In the genomic region with DNA sequence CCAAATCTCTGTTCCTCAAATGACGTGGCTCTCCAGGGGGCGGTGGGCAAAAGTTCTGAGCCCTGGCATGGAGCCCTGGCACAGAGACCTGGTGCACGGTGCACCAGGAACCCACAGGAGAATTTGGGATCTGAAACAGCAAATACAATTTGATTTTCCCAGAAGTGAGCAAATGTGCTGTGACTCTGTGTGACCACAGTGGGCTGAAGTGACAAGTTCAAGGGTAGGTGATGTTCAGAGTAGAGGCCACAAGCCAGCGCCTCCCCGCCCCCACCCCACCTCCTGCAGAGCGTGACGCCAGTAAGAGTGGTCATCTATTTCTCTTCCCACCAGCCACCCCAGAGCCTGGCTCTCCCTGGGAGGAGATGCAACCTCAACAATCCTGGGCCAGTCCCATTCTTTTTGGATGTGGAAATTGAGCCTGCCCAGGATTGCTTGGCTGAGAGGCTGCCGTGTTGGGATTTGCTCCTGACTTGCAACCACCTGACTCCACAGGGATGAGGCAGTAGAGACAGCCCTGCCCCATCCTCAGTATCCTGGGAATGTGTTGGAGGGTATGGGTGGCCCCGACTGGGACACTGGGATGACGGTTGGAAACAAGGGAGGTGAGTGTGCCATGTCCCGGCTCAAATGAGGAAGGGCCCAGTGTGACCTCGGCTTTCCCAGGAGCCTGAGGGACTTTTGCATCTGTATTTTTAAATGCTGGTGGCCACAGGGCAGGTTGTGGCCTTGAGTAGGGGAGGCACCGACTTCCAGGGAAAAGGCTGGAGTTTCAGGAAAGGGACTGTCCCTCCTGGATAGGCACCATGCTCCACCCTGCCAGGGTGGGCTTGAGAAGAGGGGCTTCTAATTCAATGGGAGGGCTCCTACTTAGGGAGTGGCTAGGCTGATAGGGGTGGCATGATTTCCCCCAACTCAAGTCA, we compare ENCODE assay signal across 15 cellular contexts. TPM values are rescaled to one million over a fixed set of nuclear protein-coding genes. Genes with fewer than 3 reads are reported as not detected.
DNase-seq lines count a peak whose midpoint lies in the region; ATAC-seq, FAIRE-seq and TF ChIP-seq lines count a peak whose summit lies in the region.
"Had no signal": no experiment of that assay in that cellular context is flagged by ENCODE, and none has a peak within 500 bp of the region (broad histone marks: within the 10 kb centered on the region; RNA-seq: fewer than 3 reads in every experiment).

No MANE protein-coding gene starts in this region.

- POLR2A ChIA-PET in K562 (lab: Yijun Ruan, JAX) = interaction anchor here (0.6 to 0.8 kb wide), 3 partner anchors 14 to 419 kb away, joined by 3 read pairs; no protein-coding TSS in a partner anchor

- no peaks in the 10 kb centered on the region for H3K27me3 ChIP-seq in GM23338 (ENCODE audit: insufficient read depth)
- no peaks in the 10 kb centered on the region for H3K27me3 ChIP-seq in K562 (ENCODE audit: control insufficient read depth in 2 of 2, insufficient read depth in 2 of 2, low read length in 2 of 2)
- peaks cover 0 to 21% (median 0%) of the 10 kb centered on the region in 3 experiments for H3K27me3 ChIP-seq in neuronal stem cell (ENCODE audit: control insufficient read depth in 3 of 3, insufficient read depth in 3 of 3, low read depth in 1 of 3, low read length in 3 of 3)
- no peaks in the 10 kb centered on the region for H3K27me3 ChIP-seq in lower lobe of right lung (ENCODE audit: low read depth)
- no peaks in the 10 kb centered on the region for H3K27me3 ChIP-seq in heart right ventricle
- H3K27me3 ChIP-seq: uterus had no signal

- CTCF ChIA-PET in K562 (lab: Yijun Ruan, JAX; ENCODE audit: low intra/inter-chr PET ratio) = no interaction called here

- no peak overlapping the region for H3K14ac ChIP-seq in neuronal stem cell (ENCODE audit: low read length)

- no peak for TF ChIP-seq RAD21 in K562 (CRISPR knock-in tag; conservative IDR thresholded peaks at IDR 0.05 in 1 of 2, IDR thresholded peaks at IDR 0.05 in 1 of 2)

- H2BK5ac ChIP-seq in neuronal stem cell (ENCODE audit: low read length) = no peak overlapping the region

- H3K9me1 ChIP-seq in K562 (ENCODE audit: control insufficient read depth, insufficient read depth, low read length) = no peaks in the 10 kb centered on the region

- H3K4me3 ChIP-seq in AG10803 (ENCODE audit: low read length) = no peak overlapping the region
- no peak overlapping the region for H3K4me3 ChIP-seq in GM23338
- H3K4me3 ChIP-seq in K562 = no peak overlapping the region
- no peak overlapping the region for H3K4me3 ChIP-seq in neuronal stem cell (ENCODE audit: low read length in 2 of 2)
- no peak overlapping the region for H3K4me3 ChIP-seq in lower lobe of right lung
- H3K4me3 ChIP-seq in heart right ventricle = no peak overlapping the region
- H3K4me3 ChIP-seq: uterus had no signal

- H3K27ac ChIP-seq in GM23338 (ENCODE audit: low read depth) (no peak overlapping the region), K562 (ENCODE audit: extremely low read depth, low read depth, low read length) (no peak overlapping the region), neuronal stem cell (replicated peaks; ENCODE audit: low read length) (no peak overlapping the region), lower lobe of right lung (no peak overlapping the region), heart right ventricle (peak overlapping the region in 1 of 10 donors; percentile 73)
- H3K27ac ChIP-seq: uterus had no signal

- intact Hi-C loops in K562 (cut with micrococcal nuclease) (no loop called here), lower lobe of right lung (cut with DNase I) (no loop called here), heart right ventricle (cut with DNase I) (no loop called here)

- no peak overlapping the region for H3K27ac Mint-ChIP-seq in GM23338

- H4K91ac ChIP-seq in neuronal stem cell (ENCODE audit: low read depth, low read length, poor library complexity) = no peak overlapping the region

- no peak overlapping the region for H2BK12ac ChIP-seq in neuronal stem cell (ENCODE audit: low read length)

- no peaks in the 10 kb centered on the region for H3K79me1 ChIP-seq in neuronal stem cell (ENCODE audit: low read depth, low read length)

- no peak for TF ChIP-seq POLR2A in K562 (conservative IDR thresholded peaks at IDR 0.05)

- H2AK5ac ChIP-seq in neuronal stem cell (ENCODE audit: low read depth, low read length) = no peak overlapping the region

- H4K20me1 ChIP-seq in GM23338 (replicated peaks; ENCODE audit: insufficient read depth) (no peaks in the 10 kb centered on the region), K562 (replicated peaks; ENCODE audit: control insufficient read depth, insufficient read depth, low read length) (no peaks in the 10 kb centered on the region)

- H4K8ac ChIP-seq in neuronal stem cell (ENCODE audit: low read depth, low read length) = no peak overlapping the region

- TF ChIP-seq EP300 in K562 (IDR thresholded peaks at IDR 0.05; ENCODE audit: low read length) = no peak

- peaks cover 12% of the 10 kb centered on the region for H3K4me1 Mint-ChIP-seq in GM23338

- no peaks in the 10 kb centered on the region for H3K9me3 Mint-ChIP-seq in GM23338
- H3K9me3 Mint-ChIP-seq: CD4-positive, CD25-positive, alpha-beta regulatory T cell had no signal

- no peak for FAIRE-seq in K562 (lab: Jason Lieb, UNC)
- FAIRE-seq: endometrium had no signal

- H3K23ac ChIP-seq in neuronal stem cell (ENCODE audit: low read depth, low read length, poor library complexity) = no peak overlapping the region

- no peaks in the 10 kb centered on the region for H3F3A ChIP-seq in GM23338 (replicated peaks; ENCODE audit: low read depth)

- H3K9ac ChIP-seq in K562 (ENCODE audit: insufficient read depth in 1 of 2, low read depth in 2 of 2, low read length in 2 of 2) (0 out of 4 replicates have a peak overlapping the region, but pooled peaks of 1 of the 2 experiments have one; percentile 33), neuronal stem cell (ENCODE audit: low read depth, low read length, poor library complexity) (no peak overlapping the region)

- no peak overlapping the region for H3K4me2 ChIP-seq in GM23338
- no peak overlapping the region for H3K4me2 ChIP-seq in K562 (ENCODE audit: insufficient read depth, low read length)
- H3K4me2 ChIP-seq in neuronal stem cell (ENCODE audit: insufficient read depth, low read length, poor library complexity, severe bottlenecking) = no peak overlapping the region

- H3K18ac ChIP-seq in neuronal stem cell (ENCODE audit: low read length) = peak overlapping the region; percentile 6

- H2AFZ ChIP-seq in GM23338 = no peak overlapping the region
- no peak overlapping the region for H2AFZ ChIP-seq in K562 (ENCODE audit: low read depth, low read length)
- H2AFZ ChIP-seq in neuronal stem cell (ENCODE audit: low read length) = no peak overlapping the region

- H2BK120ac ChIP-seq in neuronal stem cell (ENCODE audit: low read depth, low read length) = no peak overlapping the region

- H3K9me2 ChIP-seq in GM23338 (ENCODE audit: insufficient read depth) = no peaks in the 10 kb centered on the region

- 36% methylated on average over 13 of the region's 13 CpGs for WGBS in K562 (ENCODE audit: insufficient coverage, low coverage, missing lambda C conversion rate)
- WGBS in neuronal stem cell (ENCODE audit: extremely low coverage in 2 of 2, insufficient read length in 2 of 2, insufficient replicate concordance in 1 of 2), 2 donors = no CpG with 5 or more reads among the region's 13 CpGs
- WGBS in heart right ventricle, 2 donors = 61 to 66% methylated on average over 13 of the region's 13 CpGs

- BruUV-seq in K562 (replicated peaks; lab: Mats Ljungman, UMichigan) = no TSS peak

- H3K9me3 ChIP-seq in K562 (replicated peaks; ENCODE audit: control insufficient read depth, insufficient read depth, low read depth, low read length) (no peaks in the 10 kb centered on the region), neuronal stem cell (replicated peaks in 1 of 2; ENCODE audit: control insufficient read depth in 2 of 2, insufficient read depth in 1 of 2, low read depth in 1 of 2, low read length in 2 of 2) (peaks cover 0 to 1% of the 10 kb centered on the region in 2 donors), lower lobe of right lung (no peaks in the 10 kb centered on the region), heart right ventricle (no peaks in the 10 kb centered on the region)
- H3K9me3 ChIP-seq: uterus had no signal

- peaks cover 8% of the 10 kb centered on the region for H3K27me3 Mint-ChIP-seq in GM23338 (ENCODE audit: insufficient read depth, low read depth, poor library complexity)

- peak; percentile 44 for ATAC-seq in GM23338
- ATAC-seq in K562 = no peak
- no peak for ATAC-seq in HG02610 (IDR thresholded peaks at IDR 0.05; ENCODE audit: unreplicated experiment)
- ATAC-seq in lower lobe of right lung = no peak
- no peak for ATAC-seq in heart right ventricle

- no peaks in the 10 kb centered on the region for H3K36me3 ChIP-seq in GM23338 (ENCODE audit: insufficient read depth)
- H3K36me3 ChIP-seq in K562 (ENCODE audit: control insufficient read depth, insufficient read depth, low read length) = no peaks in the 10 kb centered on the region
- H3K36me3 ChIP-seq in neuronal stem cell (replicated peaks in 1 of 2; ENCODE audit: control insufficient read depth in 2 of 2, insufficient read depth in 2 of 2, low read length in 2 of 2) = no peaks in the 10 kb centered on the region
- H3K36me3 ChIP-seq in lower lobe of right lung = no peaks in the 10 kb centered on the region
- H3K36me3 ChIP-seq in heart right ventricle = no peaks in the 10 kb centered on the region
- H3K36me3 ChIP-seq: uterus had no signal

- H3K36me3 Mint-ChIP-seq in GM23338 (ENCODE audit: low read depth) = no peaks in the 10 kb centered on the region
- H3K36me3 Mint-ChIP-seq: CD4-positive, CD25-positive, alpha-beta regulatory T cell had no signal

- in situ Hi-C loops in K562 (cut with MboI) = no loop called here

- TF ChIP-seq CTCF in AG10803 (conservative IDR thresholded peaks at IDR 0.05; ENCODE audit: low read length) (no peak), GM23338 (conservative IDR thresholded peaks at IDR 0.05; ENCODE audit: low read depth in 2 of 2) (no peak), K562 (IDR thresholded peaks at IDR 0.05 in 2 of 3, conservative IDR thresholded peaks at IDR 0.05 in 1 of 3; ENCODE audit: insufficient read depth in 2 of 3, low read depth in 1 of 3, low read length in 3 of 3) (no peak), lower lobe of right lung (IDR thresholded peaks at IDR 0.05) (no peak), heart right ventricle (IDR thresholded peaks at IDR 0.05) (no peak)

- DNase-seq in AG10803 (ENCODE audit: low read depth) (peak; percentile 51), GM23338 (ENCODE audit: low spot score) (no peak), K562 (ENCODE audit: extremely low read depth in 1 of 4, low spot score in 3 of 4) (peak in 1 of 4 experiments; percentile 27), neuronal stem cell (ENCODE audit: low spot score) (no peak), lower lobe of right lung (no peak), heart right ventricle (no peak)
- no peak for DNase-seq in stimulated activated CD4-positive, alpha-beta T cell treated with anti-CD3 and anti-CD28 coated beads, Interleukin-2, amount 100 ng/mL, for 24 hours
- DNase-seq: activated CD8-positive, alpha-beta memory T cell treated with anti-CD3 and anti-CD28 coated beads for 24 hours; CD4-positive, CD25-positive, alpha-beta regulatory T cell; KG1; T-helper 1 cell; uterus had no signal

- H3K4ac ChIP-seq in neuronal stem cell (ENCODE audit: low read length) = no peak overlapping the region

- no peak overlapping the region for H3K4me3 Mint-ChIP-seq in GM23338
- H3K4me3 Mint-ChIP-seq: CD4-positive, CD25-positive, alpha-beta regulatory T cell had no signal

- no peak overlapping the region for H2BK15ac ChIP-seq in neuronal stem cell (ENCODE audit: low read length)

- no peaks in the 10 kb centered on the region for H3K79me2 ChIP-seq in GM23338 (replicated peaks; ENCODE audit: insufficient read depth)
- no peaks in the 10 kb centered on the region for H3K79me2 ChIP-seq in K562 (ENCODE audit: control insufficient read depth, insufficient read depth, low read length)

- H3K4me1 ChIP-seq in GM23338 (ENCODE audit: insufficient read depth) = no peaks in the 10 kb centered on the region
- H3K4me1 ChIP-seq in K562 (replicated peaks in 1 of 2; ENCODE audit: control insufficient read depth in 2 of 2, insufficient read depth in 2 of 2, low read length in 2 of 2) = peaks cover 13 to 17% of the 10 kb centered on the region in 2 experiments
- peaks cover 2 to 5% of the 10 kb centered on the region in 2 donors for H3K4me1 ChIP-seq in neuronal stem cell (ENCODE audit: control insufficient read depth in 2 of 2, insufficient read depth in 1 of 2, low read depth in 1 of 2, low read length in 2 of 2)
- H3K4me1 ChIP-seq in lower lobe of right lung = peaks cover 52% of the 10 kb centered on the region
- H3K4me1 ChIP-seq in heart right ventricle = peaks cover 9 to 68% (median 22%) of the 10 kb centered on the region in 9 donors

RNA-seq across cellular contexts. Expression of a gene that starts 11.0 kb away (rescaled TPM):
- 0.62 and 1.4 TPM in 2 replicates for total RNA-seq in GM23338 (2014; rRNA removed; shearing (Covaris generic))
- polyA plus RNA-seq in GM23338 (2016; fragmentation: Nextera tagmentation; extraction: Ambion mirVana) (3.3 and 4.1 TPM in 2 replicates), K562 (2011; rRNA removed) (0.28 and 1.2 TPM in 2 replicates), K562 (2014; fragmentation: Illumina TruSeq; extraction: Trizol) (0.67 and 0.93 TPM in 2 replicates), K562 (2014; fragmentation: Nextera tagmentation; extraction: Ambion mirVana) (under 1 TPM in 1 of 2 experiments, not detected in 1; 0.03 TPM), K562 (2014; rRNA removed) (0.97 and 2.4 TPM in 2 replicates), heart right ventricle (10 to 100 TPM; 20.7 to 30.7 TPM)
- 3.7 and 11.5 TPM in 2 replicates for total RNA-seq in K562 (2011; cell fraction: chromatin; rRNA removed; ENCODE audit: low replicate concordance)
- total RNA-seq in K562 (2011; cell fraction: nucleolus; rRNA removed) = 6.4 and 6.8 TPM in 2 replicates
- 2.5 and 7.1 TPM in 2 replicates for total RNA-seq in K562 (2011; cell fraction: nucleoplasm; rRNA removed)
- total RNA-seq in K562 (2014; rRNA removed) (1.1 TPM in 2 replicates), K562 (2014; rRNA removed; fragmentation: Illumina TruSeq; extraction: Trizol) (0.07 TPM in 1 of 2 replicates, not detected in the other), K562 (2015; rRNA removed; fragmentation: Illumina TruSeq; extraction: Trizol) (0.33 and 0.72 TPM in 2 replicates), K562 (2021) (1.9 and 2.4 TPM in 2 replicates), lower lobe of right lung (41.0 TPM), heart right ventricle (10 to 100 TPM in 9 of 10 donors, 1 to 10 TPM in 1; 7.1 to 76.3 (median 20.3) TPM)
- polyA plus RNA-seq in K562 (2011; cell fraction: cytosol; rRNA removed) = 0.43 and 2.4 TPM in 2 replicates
- 5.5 and 6.5 TPM in 2 replicates for polyA plus RNA-seq in K562 (2011; cell fraction: nucleus; rRNA removed)
- 2.5 and 9.1 TPM in 2 replicates for polyA plus RNA-seq in K562 (2012)
- polyA minus RNA-seq in K562 (2011; rRNA and poly(A)+ RNA removed) = 0.21 TPM in 1 of 2 replicates, not detected in the other
- polyA minus RNA-seq in K562 (2011; cell fraction: cytosol; rRNA and poly(A)+ RNA removed) = 2.5 TPM in 2 replicates
- 0.78 and 2.3 TPM in 2 replicates for polyA minus RNA-seq in K562 (2011; cell fraction: nucleus; rRNA and poly(A)+ RNA removed)
- 1.8 TPM for polyA plus RNA-seq in neuronal stem cell (2013, experiment 1 of 2)
- 1.5 TPM for polyA plus RNA-seq in neuronal stem cell (2013, experiment 2 of 2)

RNA-seq across cellular contexts. Expression of a gene that starts 38.5 kb away (rescaled TPM):
- total RNA-seq in GM23338 (2014; rRNA removed; shearing (Covaris generic)) = not detected in 2 replicates
- polyA plus RNA-seq in GM23338 (2016; fragmentation: Nextera tagmentation; extraction: Ambion mirVana) (not detected in 2 replicates), K562 (2011; rRNA removed) (not detected in 2 replicates), K562 (2014; fragmentation: Illumina TruSeq; extraction: Trizol) (not detected in 2 replicates), K562 (2014; fragmentation: Nextera tagmentation; extraction: Ambion mirVana) (not detected), K562 (2014; rRNA removed) (not detected in 2 replicates), heart right ventricle (not detected)
- total RNA-seq in K562 (2011; cell fraction: chromatin; rRNA removed; ENCODE audit: low replicate concordance) = not detected in 2 replicates
- total RNA-seq in K562 (2011; cell fraction: nucleolus; rRNA removed) = not detected in 2 replicates
- total RNA-seq in K562 (2011; cell fraction: nucleoplasm; rRNA removed) = not detected in 2 replicates
- total RNA-seq in K562 (2014; rRNA removed) (not detected in 2 replicates), K562 (2014; rRNA removed; fragmentation: Illumina TruSeq; extraction: Trizol) (not detected in 2 replicates), K562 (2015; rRNA removed; fragmentation: Illumina TruSeq; extraction: Trizol) (not detected in 2 replicates), K562 (2021) (not detected in 2 replicates), lower lobe of right lung (not detected), heart right ventricle (not detected)
- polyA plus RNA-seq in K562 (2011; cell fraction: cytosol; rRNA removed) = not detected in 2 replicates
- polyA plus RNA-seq in K562 (2011; cell fraction: nucleus; rRNA removed) = not detected in 2 replicates
- polyA plus RNA-seq in K562 (2012) = not detected in 2 replicates
- not detected in 2 replicates for polyA minus RNA-seq in K562 (2011; rRNA and poly(A)+ RNA removed)
- not detected in 2 replicates for polyA minus RNA-seq in K562 (2011; cell fraction: cytosol; rRNA and poly(A)+ RNA removed)
- polyA minus RNA-seq in K562 (2011; cell fraction: nucleus; rRNA and poly(A)+ RNA removed) = not detected in 2 replicates
- not detected for polyA plus RNA-seq in neuronal stem cell (2013, experiment 1 of 2)
- polyA plus RNA-seq in neuronal stem cell (2013, experiment 2 of 2) = not detected
- total RNA-seq: CD4-positive, CD25-positive, alpha-beta regulatory T cell; mesenteric fat pad; uterus had no signal
- polyA plus RNA-seq: CD4-positive, CD25-positive, alpha-beta regulatory T cell had no signal

RNA-seq across cellular contexts. Expression of a gene that starts 40.2 kb away (rescaled TPM):
- 27.1 and 29.3 TPM in 2 replicates for total RNA-seq in GM23338 (2014; rRNA removed; shearing (Covaris generic))
- polyA plus RNA-seq in GM23338 (2016; fragmentation: Nextera tagmentation; extraction: Ambion mirVana) (13.8 and 14.5 TPM in 2 replicates), K562 (2011; rRNA removed) (not detected in 2 replicates), K562 (2014; fragmentation: Illumina TruSeq; extraction: Trizol) (not detected in 2 replicates), K562 (2014; fragmentation: Nextera tagmentation; extraction: Ambion mirVana) (not detected), K562 (2014; rRNA removed) (not detected in 2 replicates), heart right ventricle (not detected)
- total RNA-seq in K562 (2011; cell fraction: chromatin; rRNA removed; ENCODE audit: low replicate concordance) = not detected in 2 replicates
- total RNA-seq in K562 (2011; cell fraction: nucleolus; rRNA removed) = not detected in 2 replicates
- not detected in 2 replicates for total RNA-seq in K562 (2011; cell fraction: nucleoplasm; rRNA removed)
- total RNA-seq in K562 (2014; rRNA removed) (0.09 TPM in 1 of 2 replicates, not detected in the other), K562 (2014; rRNA removed; fragmentation: Illumina TruSeq; extraction: Trizol) (not detected in 2 replicates), K562 (2015; rRNA removed; fragmentation: Illumina TruSeq; extraction: Trizol) (not detected in 2 replicates), K562 (2021) (not detected in 2 replicates), lower lobe of right lung (2.3 TPM), heart right ventricle (under 1 TPM in 1 of 10 donors, not detected in 9; 0.38 TPM)
- polyA plus RNA-seq in K562 (2011; cell fraction: cytosol; rRNA removed) = not detected in 2 replicates
- polyA plus RNA-seq in K562 (2011; cell fraction: nucleus; rRNA removed) = not detected in 2 replicates
- polyA plus RNA-seq in K562 (2012) = not detected in 2 replicates
- polyA minus RNA-seq in K562 (2011; rRNA and poly(A)+ RNA removed) = not detected in 2 replicates
- polyA minus RNA-seq in K562 (2011; cell fraction: cytosol; rRNA and poly(A)+ RNA removed) = not detected in 2 replicates
- not detected in 2 replicates for polyA minus RNA-seq in K562 (2011; cell fraction: nucleus; rRNA and poly(A)+ RNA removed)
- 0.42 TPM for polyA plus RNA-seq in neuronal stem cell (2013, experiment 1 of 2)
- 0.43 TPM for polyA plus RNA-seq in neuronal stem cell (2013, experiment 2 of 2)
- total RNA-seq: CD4-positive, CD25-positive, alpha-beta regulatory T cell; mesenteric fat pad had no signal
- polyA plus RNA-seq: CD4-positive, CD25-positive, alpha-beta regulatory T cell had no signal
